8 cellular contexts compared by ENCODE assay signal in the genomic region with DNA sequence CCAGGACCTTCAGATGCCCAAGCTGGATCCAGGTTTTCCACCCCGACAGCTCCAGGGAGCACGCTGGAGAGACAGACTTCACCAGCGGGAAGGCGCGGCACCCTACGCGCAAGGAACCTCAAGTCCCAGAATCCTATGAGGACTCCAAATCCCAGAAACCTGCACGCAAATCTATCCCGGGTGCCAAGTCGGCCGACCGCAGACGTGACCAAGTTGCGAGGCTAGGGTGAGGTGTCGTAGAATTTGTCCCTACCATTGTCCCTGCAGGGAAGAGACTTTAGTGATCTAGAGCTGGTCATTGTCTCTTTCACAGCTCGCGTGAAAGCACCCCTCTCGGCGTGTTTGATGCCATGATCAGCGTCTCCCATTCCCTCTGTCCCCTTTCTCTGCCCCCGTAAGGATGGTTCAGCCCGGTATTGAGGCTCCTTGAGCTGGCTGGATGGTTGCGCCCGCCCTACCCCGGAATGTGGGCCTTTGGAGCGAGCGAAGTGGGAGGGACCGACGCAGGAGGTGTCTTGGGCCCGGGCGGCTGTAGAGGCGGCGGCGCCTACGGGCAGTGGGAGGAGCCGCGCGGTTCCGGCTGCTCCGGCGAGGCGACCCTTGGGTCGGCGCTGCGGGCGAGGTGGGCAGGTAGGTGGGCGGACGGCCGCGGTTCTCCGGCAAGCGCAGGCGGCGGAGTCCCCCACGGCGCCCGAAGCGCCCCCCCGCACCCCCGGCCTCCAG. TPM values are rescaled to one million over a fixed set of nuclear protein-coding genes. Genes with fewer than 3 reads are reported as not detected.
DNase-seq lines count a peak whose midpoint lies in the region; TF ChIP-seq lines count a peak whose summit lies in the region.

PRKCI (plus strand) TSS at position 501 of the 723 bp plus-strand sequence. CDS start 246 bp downstream, outside the sequence.

- peak within 1 kb of the TSS; percentile 90 for H3K9ac ChIP-seq in neural cell (ENCODE audit: low read length)

- peak within 1 kb of the TSS; percentile 91 for H3K27ac ChIP-seq in neural cell (ENCODE audit: low read length)
- peak within 1 kb of the TSS; percentile 91 to 99 (median 96) for H3K27ac ChIP-seq in stomach

- peak; percentile 98 for DNase-seq in ELR (ENCODE audit: low read depth)
- peak; percentile 94 for DNase-seq in H7
- DNase-seq in MG63: peak; percentile 98
- DNase-seq in SIG-M5 treated with dmso at 0.1 percent for 504 hours (lab: John Stamatoyannopoulos, UW; ENCODE audit: unreplicated experiment): peak; percentile 96
- DNase-seq in activated gamma-delta T cell treated with Interleukin-2 at 50 U/mL for 16 hours: peak; percentile 82
- peak; percentile 98 for DNase-seq in fibroblast of villous mesenchyme (ENCODE audit: low read depth)
- DNase-seq in stomach: peak; percentile 96

- peak; percentile 31 for TF ChIP-seq RAD21 in neural cell (conservative IDR thresholded peaks at IDR 0.05)

- H3K9me2 ChIP-seq in neural cell (ENCODE audit: insufficient read depth, low read length): no peaks in the 10 kb centered on the region

- H3K4me1 ChIP-seq in stomach: peaks cover 4 to 50% (median 28%) of the 10 kb centered on the region in 4 donors

- TF ChIP-seq EP300 in neural cell (conservative IDR thresholded peaks at IDR 0.05; ENCODE audit: poor library complexity, severe bottlenecking) (peak; percentile 71), stomach (IDR thresholded peaks at IDR 0.05) (no peak)

- H3K4me2 ChIP-seq in neural cell (ENCODE audit: low read length): peak within 1 kb of the TSS; percentile 70

- peaks cover 15% of the 10 kb centered on the region for H3K79me2 ChIP-seq in neural cell (replicated peaks; ENCODE audit: insufficient read depth, low read length)

- TF ChIP-seq CTCF in fibroblast of villous mesenchyme (IDR thresholded peaks at IDR 0.05; ENCODE audit: insufficient read depth, low read depth, low read length) (no peak), neural cell (IDR thresholded peaks at IDR 0.05; ENCODE audit: poor library complexity, severe bottlenecking) (no peak), stomach (IDR thresholded peaks at IDR 0.05) (peak in 1 of 7 experiments; percentile 18)

- whole genome bisulfite sequencing in stomach, 5 donors: 0 to 1% (median 0%) methylated on average over 22 to 60 of the region's 60 CpGs

- H3K9me3 ChIP-seq in MG63 (no peaks in the 10 kb centered on the region), neural cell (ENCODE audit: low read length) (no peaks in the 10 kb centered on the region), stomach (no peaks in the 10 kb centered on the region)

- TF ChIP-seq POLR2A in stomach (IDR thresholded peaks at IDR 0.05): peak in 2 of 4 donors; percentile 16 to 73

- H3K36me3 ChIP-seq in H7 (replicated peaks; ENCODE audit: control insufficient read depth, insufficient read depth, low read length): no peaks in the 10 kb centered on the region
- no peaks in the 10 kb centered on the region; the same call in 1 of the 2 replicates for H3K36me3 ChIP-seq in MG63
- no peaks in the 10 kb centered on the region for H3K36me3 ChIP-seq in neural cell (ENCODE audit: insufficient read depth, low read length)
- H3K36me3 ChIP-seq in stomach: no peaks in the 10 kb centered on the region

- H4K20me1 ChIP-seq in neural cell (ENCODE audit: insufficient read depth): no peaks in the 10 kb centered on the region

- intact Hi-C loops in stomach (cut with DNase I; ENCODE audit: low total_unique reads): no loop called here

- H3K4me3 ChIP-seq in H7 (ENCODE audit: insufficient read depth, low read depth, low read length) (peak within 1 kb of the TSS; percentile 84), MG63 (peak within 1 kb of the TSS; percentile 79), fibroblast of villous mesenchyme (ENCODE audit: low read depth, low read length) (peak within 1 kb of the TSS; percentile 90), neural cell (ENCODE audit: low read length) (peak within 1 kb of the TSS; percentile 89), stomach (peak within 1 kb of the TSS; percentile 71 to 97 (median 94))

- H2AFZ ChIP-seq in neural cell (ENCODE audit: low read depth, low read length): peak within 1 kb of the TSS; percentile 90

- no peaks in the 10 kb centered on the region for H3K27me3 ChIP-seq in H7 (ENCODE audit: control insufficient read depth, insufficient read depth, low read length)
- no peaks in the 10 kb centered on the region for H3K27me3 ChIP-seq in MG63
- no peaks in the 10 kb centered on the region for H3K27me3 ChIP-seq in neural cell (ENCODE audit: insufficient read depth, low read depth, low read length)
- H3K27me3 ChIP-seq in stomach: no peaks in the 10 kb centered on the region

- no peaks in the 10 kb centered on the region for H3F3A ChIP-seq in neural cell (ENCODE audit: insufficient read depth, low read length, poor library complexity, severe bottlenecking)

TF ChIP-seq in neural cell, 6 proteins besides CTCF, POLR2A, EP300 and RAD21:
- TF ChIP-seq TAF1 (IDR thresholded peaks at IDR 0.05; ENCODE audit: low read depth) (peak; percentile 44), MXI1 (conservative IDR thresholded peaks at IDR 0.05; ENCODE audit: poor library complexity, severe bottlenecking) (peak; percentile 54), POLR2AphosphoS5 (IDR thresholded peaks at IDR 0.05) (peak; percentile 87), SMC3 (conservative IDR thresholded peaks at IDR 0.05; ENCODE audit: poor library complexity) (peak; percentile 31), REST (IDR thresholded peaks at IDR 0.05; ENCODE audit: borderline replicate concordance) (no peak), EZH2 (IDR thresholded peaks at IDR 0.05; ENCODE audit: borderline replicate concordance, insufficient read depth, low read length, poor library complexity, severe bottlenecking) (no peak)
TF ChIP-seq in neural cell: peak in this region for 4.

RNA-seq across cellular contexts. Expression of gene PRKCI, which starts in this region (rescaled TPM):
- 74.5 and 95.6 TPM in 2 replicates for total RNA-seq in H7 (2014; rRNA removed; shearing (Covaris generic))
- 34.6 and 40.2 TPM in 2 replicates for total RNA-seq in MG63 (2014; rRNA removed; shearing (Covaris generic); ENCODE audit: low replicate concordance)
- 81.8 and 98.4 TPM in 2 replicates for total RNA-seq in fibroblast of villous mesenchyme
- 70.8 and 103 TPM in 2 replicates for polyA plus RNA-seq in neural cell
- polyA minus RNA-seq in neural cell: 78.2 and 91.0 TPM in 2 replicates
- 100 to 1,000 TPM in 1 of 5 donors, 10 to 100 TPM in 4; 17.9 to 141 (median 39.7) TPM for total RNA-seq in stomach
- 10 to 100 TPM; 15.5 to 51.2 (median 17.6) TPM for polyA plus RNA-seq in stomach

Comparison
In these comparisons a context has a peak if more than half of its experiments do, and no peak if none do; other contexts are left out.
1. Peak in every context shown above with its lines: DNase-seq, H3K4me3 ChIP-seq and H3K27ac ChIP-seq.